ENCODE assay signal across 8 cellular contexts in genomic region chr10:99329238-99329890, GRCh38. TPM values are rescaled to one million over a fixed set of nuclear protein-coding genes. Genes with fewer than 3 reads are reported as not detected.
DNase-seq lines count a peak whose midpoint lies in the region; ATAC-seq, FAIRE-seq and TF ChIP-seq lines count a peak whose summit lies in the region.

Gene CNNM1 (plus strand): TSS chr10:99329356. CDS start chr10:99329388, 32 bp downstream.

- CTCF ChIA-PET in BJ (lab: Yijun Ruan, JAX): interaction anchor here (0.8 to 1.5 kb wide), 3 partner anchors 9 to 41 kb away, joined by 3 to 4 read pairs (median 4); no protein-coding TSS in a partner anchor

- H3K36me3 Mint-ChIP-seq in activated T-cell treated with anti-CD3 and anti-CD28 coated beads, Interleukin-2, amount 50 U/mL, for 24 hours (ENCODE audit: low read depth): no peaks in the 10 kb centered on the region
- no peaks in the 10 kb centered on the region for H3K36me3 Mint-ChIP-seq in osteocyte (ENCODE audit: unreplicated experiment)

- H3K4me1 Mint-ChIP-seq in activated T-cell treated with anti-CD3 and anti-CD28 coated beads, Interleukin-2, amount 50 U/mL, for 24 hours (ENCODE audit: low read depth): peaks cover 11% of the 10 kb centered on the region
- H3K4me1 Mint-ChIP-seq in osteocyte (ENCODE audit: unreplicated experiment): peaks cover 3% of the 10 kb centered on the region

- H3K4me3 Mint-ChIP-seq in activated T-cell treated with anti-CD3 and anti-CD28 coated beads, Interleukin-2, amount 50 U/mL, for 24 hours: peak within 1 kb of the TSS; percentile 41
- peak within 1 kb of the TSS; percentile 51 for H3K4me3 Mint-ChIP-seq in osteocyte (ENCODE audit: unreplicated experiment)

- H3K36me3 ChIP-seq in BJ (ENCODE audit: control insufficient read depth, insufficient read depth, low read length): no peaks in the 10 kb centered on the region

- H3K27ac Mint-ChIP-seq in activated T-cell treated with anti-CD3 and anti-CD28 coated beads, Interleukin-2, amount 50 U/mL, for 24 hours: no peak within 1 kb of the TSS
- no peak within 1 kb of the TSS for H3K27ac Mint-ChIP-seq in osteocyte (ENCODE audit: unreplicated experiment)

- TF ChIP-seq CTCF in BJ (IDR thresholded peaks at IDR 0.05; ENCODE audit: insufficient read depth, low read depth, low read length) (no peak), osteocyte (IDR thresholded peaks at IDR 0.05) (no peak)

- peak; percentile 80 for ATAC-seq in GM19397 (IDR thresholded peaks at IDR 0.05; ENCODE audit: unreplicated experiment)

- DNase-seq in BJ (ENCODE audit: low read depth) (no peak), HuH-7 (ENCODE audit: low spot score) (peak; percentile 71), frontal cortex (ENCODE audit: low spot score in 2 of 2) (peak; percentile 31 to 35), osteocyte (ENCODE audit: extremely low spot score, unreplicated experiment) (peak; percentile 85), KG1 (lab: John Stamatoyannopoulos, UW) (no peak), NCI-H1048 (lab: John Stamatoyannopoulos, UW) (no peak)
- DNase-seq in activated T-cell treated with anti-CD3 and anti-CD28 coated beads, Interleukin-2, amount 50 U/mL, for 24 hours: peak; percentile 52

- H3K27me3 ChIP-seq in BJ (ENCODE audit: control insufficient read depth, insufficient read depth, low read length): no peaks in the 10 kb centered on the region

- peaks cover 58% of the 10 kb centered on the region for H3K27me3 Mint-ChIP-seq in activated T-cell treated with anti-CD3 and anti-CD28 coated beads, Interleukin-2, amount 50 U/mL, for 24 hours
- peaks cover 46% of the 10 kb centered on the region for H3K27me3 Mint-ChIP-seq in osteocyte (ENCODE audit: unreplicated experiment)

- FAIRE-seq in frontal cortex (lab: Jason Lieb, UNC): no peak

- POLR2A ChIA-PET in BJ (lab: Charles Lee): interaction anchor here (0.8 kb wide), 1 partner anchor 8 kb away, joined by 3 read pairs; no protein-coding TSS in a partner anchor

- H3K9me3 Mint-ChIP-seq in activated T-cell treated with anti-CD3 and anti-CD28 coated beads, Interleukin-2, amount 50 U/mL, for 24 hours: no peaks in the 10 kb centered on the region
- no peaks in the 10 kb centered on the region for H3K9me3 Mint-ChIP-seq in osteocyte (ENCODE audit: unreplicated experiment)

- peak within 1 kb of the TSS; percentile 57 for H3K4me3 ChIP-seq in BJ (ENCODE audit: low read depth, low read length)

RNA-seq across cellular contexts. Expression of gene CNNM1, which starts in this region (rescaled TPM):
- 1.1 and 1.3 TPM in 2 replicates for polyA plus RNA-seq in BJ (2011; rRNA removed)
- polyA minus RNA-seq in BJ (2011; rRNA and poly(A)+ RNA removed): 1.6 and 1.7 TPM in 2 replicates
- total RNA-seq in frontal cortex: 2.4 TPM
- 0.24 TPM in 2 replicates for total RNA-seq in osteocyte

Comparison
In these comparisons a context has a peak if more than half of its experiments do, and no peak if none do; other contexts are left out.
1. Peak in DNase-seq in osteocyte; RNA of the gene not detected or under 1 TPM.
2. DNase-seq: peak in HuH-7 (single experiment), activated T-cell treated with anti-CD3 and anti-CD28 coated beads, Interleukin-2, amount 50 U/mL, for 24 hours (single experiment) and frontal cortex (2 of 2); none in BJ (single experiment), KG1 (single experiment) and NCI-H1048 (single experiment).